8 cellular contexts compared by ENCODE assay signal in genomic region chr19:33080761-33081681, GRCh38. TPM values are rescaled to one million over a fixed set of nuclear protein-coding genes. Genes with fewer than 3 reads are reported as not detected.
DNase-seq lines count a peak whose midpoint lies in the region; ATAC-seq and TF ChIP-seq lines count a peak whose summit lies in the region.

A gene with protein sequence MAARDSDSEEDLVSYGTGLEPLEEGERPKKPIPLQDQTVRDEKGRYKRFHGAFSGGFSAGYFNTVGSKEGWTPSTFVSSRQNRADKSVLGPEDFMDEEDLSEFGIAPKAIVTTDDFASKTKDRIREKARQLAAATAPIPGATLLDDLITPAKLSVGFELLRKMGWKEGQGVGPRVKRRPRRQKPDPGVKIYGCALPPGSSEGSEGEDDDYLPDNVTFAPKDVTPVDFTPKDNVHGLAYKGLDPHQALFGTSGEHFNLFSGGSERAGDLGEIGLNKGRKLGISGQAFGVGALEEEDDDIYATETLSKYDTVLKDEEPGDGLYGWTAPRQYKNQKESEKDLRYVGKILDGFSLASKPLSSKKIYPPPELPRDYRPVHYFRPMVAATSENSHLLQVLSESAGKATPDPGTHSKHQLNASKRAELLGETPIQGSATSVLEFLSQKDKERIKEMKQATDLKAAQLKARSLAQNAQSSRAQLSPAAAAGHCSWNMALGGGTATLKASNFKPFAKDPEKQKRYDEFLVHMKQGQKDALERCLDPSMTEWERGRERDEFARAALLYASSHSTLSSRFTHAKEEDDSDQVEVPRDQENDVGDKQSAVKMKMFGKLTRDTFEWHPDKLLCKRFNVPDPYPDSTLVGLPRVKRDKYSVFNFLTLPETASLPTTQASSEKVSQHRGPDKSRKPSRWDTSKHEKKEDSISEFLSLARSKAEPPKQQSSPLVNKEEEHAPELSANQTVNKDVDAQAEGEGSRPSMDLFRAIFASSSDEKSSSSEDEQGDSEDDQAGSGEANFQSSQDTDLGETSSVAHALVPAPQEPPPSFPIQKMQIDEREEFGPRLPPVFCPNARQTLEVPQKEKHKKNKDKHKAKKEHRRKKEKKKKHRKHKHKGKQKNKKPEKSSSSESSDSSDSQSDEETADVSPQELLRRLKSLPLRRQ (plus strand): TSS chr19:33081181. CDS start chr19:33081194, 13 bp downstream.

- peak within 1 kb of the TSS; percentile 91 to 97 for H4K8ac ChIP-seq in IMR-90 (ENCODE audit: low read depth in 2 of 2, low read length in 2 of 2)

- peak within 1 kb of the TSS; percentile 92 for H2AK9ac ChIP-seq in IMR-90 (replicated peaks; ENCODE audit: low read depth, low read length, poor library complexity)

- WGBS in IMR-90 (ENCODE audit: extremely low coverage in 2 of 2, insufficient read length in 1 of 2), 2 experiments, result 1% methylated on average over 29 of the region's 62 CpGs; no CpG with 5 or more reads in 1 of the 2 experiments
- under 1% methylated on average over 37 of the region's 62 CpGs for WGBS in esophagus muscularis mucosa

- in situ Hi-C loops in IMR-90 (cut with MboI; ENCODE audit: low sequenced_read_pairs), result no loop called here

- dilution Hi-C loops in IMR-90 (cut with HindIII; ENCODE audit: low sequenced_read_pairs, unreplicated experiment), result no loop called here

- peak within 1 kb of the TSS; percentile 87 for H3K4me2 ChIP-seq in IMR-90 (ENCODE audit: low read depth, low read length)

- DNase-seq in DMS 273 treated with DMSO at 0.1 percent for 48 hours (lab: John Stamatoyannopoulos, UW), result peak; percentile 76
- peak; percentile 73 for DNase-seq in IMR-90
- DNase-seq in activated T-cell treated with anti-CD3 and anti-CD28 coated beads, Interleukin-2, amount 50 U/mL, for 4 hours, result peak; percentile 77
- DNase-seq in esophagus muscularis mucosa (ENCODE audit: extremely low spot score), result peak; percentile 96
- peak; percentile 72 for DNase-seq in stimulated activated CD8-positive, alpha-beta memory T cell treated with anti-CD3 and anti-CD28 coated beads, Interleukin-7, amount 100 ng/mL, for 24 hours (ENCODE audit: low read depth)

- H3K14ac ChIP-seq in IMR-90 (replicated peaks; ENCODE audit: low read depth, low read length), result peak within 1 kb of the TSS; percentile 93

- peaks cover 9 to 21% of the 10 kb centered on the region in 2 experiments for H3K79me1 ChIP-seq in IMR-90 (ENCODE audit: low read depth in 1 of 2, low read length in 2 of 2)

- TF ChIP-seq EP300 in esophagus muscularis mucosa (IDR thresholded peaks at IDR 0.05), result no peak

- H3K36me3 ChIP-seq in IMR-90 (ENCODE audit: control insufficient read depth, insufficient read depth, low read length) (no peaks in the 10 kb centered on the region; the same call in 1 of the 2 replicates), esophagus muscularis mucosa (peaks cover 0 to 8% (median 0%) of the 10 kb centered on the region in 4 donors), muscle layer of duodenum (ENCODE audit: control insufficient read depth in 1 of 2, insufficient read depth in 2 of 2, low read length in 2 of 2) (no peaks in the 10 kb centered on the region)

- H3K23ac ChIP-seq in IMR-90 (ENCODE audit: low read depth, low read length), result peak within 1 kb of the TSS; percentile 97

- intact Hi-C loops in IMR-90 (cut with micrococcal nuclease), result loop anchor here (10.0 kb wide), 1 partner anchor 496 kb away; the partner anchor contains the start of gene PDCD5
- intact Hi-C loops in esophagus muscularis mucosa (cut with DNase I), result loop anchor here (2.0 kb wide), 1 partner anchor 108 kb away; the partner anchor contains the start of gene FAAP24

- H4K91ac ChIP-seq in IMR-90 (ENCODE audit: insufficient read depth, low read depth, low read length), result peak within 1 kb of the TSS; percentile 91

- H3K27ac ChIP-seq in IMR-90 (ENCODE audit: insufficient read depth, low read length) (peak within 1 kb of the TSS; percentile 90), esophagus muscularis mucosa (replicated peaks in 1 of 4) (peak within 1 kb of the TSS; percentile 73 to 85 (median 79)), muscle layer of duodenum (ENCODE audit: low read length) (peak within 1 kb of the TSS; percentile 83)

- peak within 1 kb of the TSS; percentile 85 for H2BK120ac ChIP-seq in IMR-90 (ENCODE audit: low read depth, low read length)

- peak within 1 kb of the TSS; percentile 99 for H3K4me3 Mint-ChIP-seq in activated T-cell treated with anti-CD3 and anti-CD28 coated beads, Interleukin-2, amount 50 U/mL, for 4 hours

- TF ChIP-seq CTCF in IMR-90 (conservative IDR thresholded peaks at IDR 0.05; ENCODE audit: low read depth, low read length) (no peak), esophagus muscularis mucosa (IDR thresholded peaks at IDR 0.05) (peak in 1 of 3 experiments; percentile 17)

- peak within 1 kb of the TSS; percentile 67 for H2BK5ac ChIP-seq in IMR-90 (ENCODE audit: low read depth, low read length, poor library complexity, severe bottlenecking)

- H4K5ac ChIP-seq in IMR-90 (ENCODE audit: low read depth, low read length), result peak within 1 kb of the TSS; percentile 95

- TF ChIP-seq POLR2A in IMR-90 (IDR thresholded peaks at IDR 0.05; ENCODE audit: low read depth, low read length) (no peak), esophagus muscularis mucosa (IDR thresholded peaks at IDR 0.05; ENCODE audit: low read depth) (no peak)

- H3K4me3 ChIP-seq in IMR-90 (ENCODE audit: insufficient read depth, low read depth, low read length), result peak within 1 kb of the TSS; percentile 93
- peak within 1 kb of the TSS; percentile 75 to 96 (median 80) for H3K4me3 ChIP-seq in esophagus muscularis mucosa
- peak within 1 kb of the TSS; percentile 93 to 99 for H3K4me3 ChIP-seq in muscle layer of duodenum (ENCODE audit: low read depth in 1 of 2, low read length in 2 of 2)

- H2BK15ac ChIP-seq in IMR-90 (ENCODE audit: low read depth, low read length), result peak within 1 kb of the TSS; percentile 67; the same call in 1 of the 3 replicates

- peak within 1 kb of the TSS; percentile 96 for H3K9ac ChIP-seq in IMR-90 (ENCODE audit: low read depth, low read length)

- peak within 1 kb of the TSS; percentile 93 for H3K4ac ChIP-seq in IMR-90 (ENCODE audit: low read depth, low read length)

- peaks cover 16% of the 10 kb centered on the region for H3K4me1 Mint-ChIP-seq in activated T-cell treated with anti-CD3 and anti-CD28 coated beads, Interleukin-2, amount 50 U/mL, for 4 hours (ENCODE audit: low read depth)

- peak within 1 kb of the TSS; percentile 92 for H2AFZ ChIP-seq in IMR-90 (replicated peaks; ENCODE audit: low read length, poor library complexity)

- H3K9me1 ChIP-seq in IMR-90 (ENCODE audit: insufficient read depth, low read length), result peaks cover 9% of the 10 kb centered on the region

- no TSS peak for BruUV-seq in IMR-90 (replicated peaks; lab: Mats Ljungman, UMichigan)

- peak within 1 kb of the TSS; percentile 53 for H3K18ac ChIP-seq in IMR-90 (ENCODE audit: low read depth, low read length)

- CTCF ChIA-PET in IMR-90 (lab: Yijun Ruan, JAX), result interaction anchor here (0.6 kb wide), 1 partner anchor 105 kb away, joined by 3 read pairs; no protein-coding TSS in a partner anchor

- H3K27me3 ChIP-seq in IMR-90 (ENCODE audit: control insufficient read depth, insufficient read depth, low read length) (no peaks in the 10 kb centered on the region), esophagus muscularis mucosa (peaks cover 0 to 2% (median 0%) of the 10 kb centered on the region in 4 donors), muscle layer of duodenum (ENCODE audit: low read depth, low read length) (no peaks in the 10 kb centered on the region)

- H3K27me3 Mint-ChIP-seq in activated T-cell treated with anti-CD3 and anti-CD28 coated beads, Interleukin-2, amount 50 U/mL, for 4 hours (ENCODE audit: low read depth), result no peaks in the 10 kb centered on the region

- no peaks in the 10 kb centered on the region for H3K36me3 Mint-ChIP-seq in activated T-cell treated with anti-CD3 and anti-CD28 coated beads, Interleukin-2, amount 50 U/mL, for 4 hours (ENCODE audit: insufficient read depth)

- TF ChIP-seq RAD21 in IMR-90 (IDR thresholded peaks at IDR 0.05; ENCODE audit: low read length), result no peak

- POLR2A ChIA-PET in IMR-90 (lab: Charles Lee; ENCODE audit: unreplicated experiment), result no interaction called here

- peak; percentile 80 for ATAC-seq in GM21526 (IDR thresholded peaks at IDR 0.05; ENCODE audit: low FRiP score, unreplicated experiment)
- peak; percentile 89 for ATAC-seq in IMR-90 (ENCODE audit: low read depth)
- peak; percentile 96 to 97 for ATAC-seq in activated T-cell treated with anti-CD3 and anti-CD28 coated beads, Interleukin-2, amount 50 U/mL, for 4 hours

- no peaks in the 10 kb centered on the region for H3K9me3 ChIP-seq in IMR-90 (ENCODE audit: control insufficient read depth, insufficient read depth, low read length)
- no peaks in the 10 kb centered on the region for H3K9me3 ChIP-seq in esophagus muscularis mucosa
- H3K9me3 ChIP-seq in muscle layer of duodenum (ENCODE audit: control insufficient read depth in 1 of 2, low read length in 2 of 2), result no peaks in the 10 kb centered on the region

- no peaks in the 10 kb centered on the region for H4K20me1 ChIP-seq in IMR-90 (ENCODE audit: insufficient read depth, low read length)

- peak within 1 kb of the TSS; percentile 53; the same call in 1 of the 2 replicates for H2AK5ac ChIP-seq in IMR-90 (ENCODE audit: low read depth, low read length)

- H3K4me1 ChIP-seq in IMR-90 (ENCODE audit: control insufficient read depth, insufficient read depth, low read length) (peaks cover 3% of the 10 kb centered on the region; the same call in 1 of the 2 replicates), esophagus muscularis mucosa (peaks cover 10 to 25% (median 19%) of the 10 kb centered on the region in 4 donors), muscle layer of duodenum (ENCODE audit: control insufficient read depth in 1 of 2, insufficient read depth in 2 of 2, low read length in 2 of 2) (peaks cover 0 to 12% of the 10 kb centered on the region in 2 donors)

- peak within 1 kb of the TSS; percentile 90 for H3K56ac ChIP-seq in IMR-90 (ENCODE audit: extremely low read depth, insufficient read depth, low read length)

- H3K9me3 Mint-ChIP-seq in activated T-cell treated with anti-CD3 and anti-CD28 coated beads, Interleukin-2, amount 50 U/mL, for 4 hours, result no peaks in the 10 kb centered on the region

- H2BK20ac ChIP-seq in IMR-90 (ENCODE audit: low read depth, low read length), result no peak within 1 kb of the TSS

TF ChIP-seq in IMR-90, 13 proteins besides CTCF, POLR2A, EP300 and RAD21 (continues in another document):
- TF ChIP-seq MAZ (IDR thresholded peaks at IDR 0.05; ENCODE audit: borderline replicate concordance, low read depth, low read length) (peak; percentile 95), RFX5 (IDR thresholded peaks at IDR 0.05; ENCODE audit: low read depth, low read length) (no peak)

RNA-seq across cellular contexts. Expression of the gene that starts here (rescaled TPM):
- total RNA-seq in IMR-90 (2012; rRNA removed) (7.5 and 8.3 TPM in 2 replicates), esophagus muscularis mucosa (1 to 10 TPM; 5.4 to 8.9 (median 7.3) TPM)
- 5.1 and 6.6 TPM in 2 replicates for polyA plus RNA-seq in IMR-90 (2012; rRNA removed)
- polyA plus RNA-seq in IMR-90 (2012; cell fraction: cytosol; rRNA removed), result 1.8 and 2.0 TPM in 2 replicates
- 5.0 and 12.0 TPM in 2 replicates for polyA plus RNA-seq in IMR-90 (2012; cell fraction: nucleus; rRNA removed; ENCODE audit: low replicate concordance)
- 6.7 TPM for polyA plus RNA-seq in PFSK-1 (2012; ENCODE audit: insufficient read length, low read depth)
- 10 to 100 TPM; 12.4 to 14.7 (median 13.0) TPM for total RNA-seq in activated T-cell treated with anti-CD3 and anti-CD28 coated beads, Interleukin-2, amount 50 U/mL, for 4 hours

Comparison
In these comparisons a context has a peak if more than half of its experiments do, and no peak if none do; other contexts are left out.
1. Peak in every context shown above with its lines: DNase-seq, ATAC-seq, H3K4me3 ChIP-seq and H3K27ac ChIP-seq.